In the genomic region with DNA sequence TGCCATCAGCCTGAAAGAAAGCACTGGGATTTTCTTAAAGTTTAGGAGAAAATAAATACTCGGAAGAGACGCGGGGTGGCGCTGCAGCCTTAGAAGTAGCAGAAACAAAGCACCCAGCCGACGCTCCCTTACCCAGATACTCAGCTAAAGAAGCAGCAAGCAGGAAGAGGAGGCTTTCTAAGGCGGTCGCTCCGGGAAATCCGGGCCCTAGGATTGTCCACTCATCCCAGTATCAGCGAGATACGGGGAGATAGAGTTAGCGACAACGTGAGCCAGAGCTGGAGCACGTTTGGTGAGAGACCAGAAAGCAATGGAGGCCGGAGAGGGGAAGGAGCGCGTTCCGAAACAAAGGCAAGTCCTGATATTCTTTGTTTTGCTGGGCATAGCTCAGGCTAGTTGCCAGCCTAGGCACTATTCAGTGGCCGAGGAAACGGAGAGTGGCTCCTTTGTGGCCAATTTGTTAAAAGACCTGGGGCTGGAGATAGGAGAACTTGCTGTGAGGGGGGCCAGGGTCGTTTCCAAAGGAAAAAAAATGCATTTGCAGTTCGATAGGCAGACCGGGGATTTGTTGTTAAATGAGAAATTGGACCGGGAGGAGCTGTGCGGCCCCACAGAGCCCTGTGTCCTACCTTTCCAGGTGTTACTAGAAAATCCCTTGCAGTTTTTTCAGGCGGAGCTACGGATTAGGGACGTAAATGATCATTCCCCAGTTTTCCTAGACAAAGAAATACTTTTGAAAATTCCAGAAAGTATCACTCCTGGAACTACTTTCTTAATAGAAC, we compare ENCODE assay signal across 8 cellular contexts. TPM values are rescaled to one million over a fixed set of nuclear protein-coding genes. Genes with fewer than 3 reads are reported as not detected.
DNase-seq lines count a peak whose midpoint lies in the region; ATAC-seq and TF ChIP-seq lines count a peak whose summit lies in the region.

A gene (plus strand): TSS at position 135 of the 782 bp plus-strand sequence. CDS start 176 bp downstream, at position 311.

- H3K9ac ChIP-seq in smooth muscle cell (ENCODE audit: low read depth), result peak within 1 kb of the TSS; percentile 90

- H3K4me3 ChIP-seq in Caco-2 (ENCODE audit: low read depth, low read length) (no peak within 1 kb of the TSS), WI38 (ENCODE audit: low read depth, low read length) (peak within 1 kb of the TSS; percentile 49), smooth muscle cell (peak within 1 kb of the TSS; percentile 85)

- H3K9me3 ChIP-seq in Caco-2 (no peaks in the 10 kb centered on the region; the same call in 1 of the 2 replicates), smooth muscle cell (replicated peaks; ENCODE audit: low read depth) (peaks cover 14% of the 10 kb centered on the region)

- 3% methylated on average over 29 of the region's 29 CpGs for WGBS in smooth muscle cell (ENCODE audit: low lambda C conversion rate)

- ATAC-seq in GM18519 (IDR thresholded peaks at IDR 0.05; ENCODE audit: low FRiP score, unreplicated experiment) (no peak), HG03159 (IDR thresholded peaks at IDR 0.05; ENCODE audit: unreplicated experiment) (no peak)

- no peaks in the 10 kb centered on the region for H3F3A ChIP-seq in smooth muscle cell (ENCODE audit: low read depth)

- H3K27me3 ChIP-seq in Caco-2 (replicated peaks; ENCODE audit: control insufficient read depth, insufficient read depth, low read length) (no peaks in the 10 kb centered on the region), smooth muscle cell (ENCODE audit: low read depth) (no peaks in the 10 kb centered on the region)

- peaks cover 36% of the 10 kb centered on the region for H3K79me2 ChIP-seq in smooth muscle cell (ENCODE audit: low read depth)

- no peaks in the 10 kb centered on the region for H3K27me3 Mint-ChIP-seq in Caco-2 (ENCODE audit: insufficient read depth, unreplicated experiment)

- no peaks in the 10 kb centered on the region for H3K36me3 ChIP-seq in Caco-2 (ENCODE audit: control insufficient read depth, insufficient read depth, low read length)
- H3K36me3 ChIP-seq in smooth muscle cell (ENCODE audit: low read depth), result peaks cover 24% of the 10 kb centered on the region

- no TSS peak for BruUV-seq in Caco-2 (replicated peaks; lab: Mats Ljungman, UMichigan)

- no peak within 1 kb of the TSS for H3K27ac Mint-ChIP-seq in Caco-2 (ENCODE audit: unreplicated experiment)

- POLR2A ChIA-PET in Caco-2 (lab: Charles Lee), result no interaction called here

- peak within 1 kb of the TSS; percentile 82 for H3K27ac ChIP-seq in smooth muscle cell (ENCODE audit: low read depth)

- H3K36me3 Mint-ChIP-seq in Caco-2 (ENCODE audit: insufficient read depth, unreplicated experiment), result no peaks in the 10 kb centered on the region

- H4K20me1 ChIP-seq in smooth muscle cell (ENCODE audit: low read depth), result no peaks in the 10 kb centered on the region

- CTCF ChIA-PET in Caco-2 (lab: Charles Lee), result no interaction called here

- peak within 1 kb of the TSS; percentile 88 for H3K4me2 ChIP-seq in smooth muscle cell

- no peaks in the 10 kb centered on the region for H3K4me1 Mint-ChIP-seq in Caco-2 (ENCODE audit: low read depth, unreplicated experiment)

- peaks cover 35% of the 10 kb centered on the region for H3K9me3 Mint-ChIP-seq in Caco-2 (ENCODE audit: unreplicated experiment)

- intact Hi-C loops in Caco-2 (cut with micrococcal nuclease; ENCODE audit: unreplicated experiment), result no loop called here

- peak within 1 kb of the TSS; percentile 98 for H2AFZ ChIP-seq in smooth muscle cell (ENCODE audit: low read depth)

- H3K4me3 Mint-ChIP-seq in Caco-2 (ENCODE audit: unreplicated experiment), result peak within 1 kb of the TSS; percentile 21

- no peak for DNase-seq in Caco-2
- DNase-seq in NCI-H1436 treated with DMSO at 0.1 percent for 48 hours (lab: John Stamatoyannopoulos, UW), result peak; percentile 56
- DNase-seq in hippocampal formation (lab: John Stamatoyannopoulos, UW), result peak; percentile 13 to 35
- DNase-seq in smooth muscle cell (lab: John Stamatoyannopoulos, UW; ENCODE audit: unreplicated experiment), result peak; percentile 20
- no peak for DNase-seq in NK-92 treated with Interleukin-12 subunit alpha and Interleukin-12 subunit beta, amount 100 ng/mL, for 24 hours (lab: John Stamatoyannopoulos, UW)

- H3K4me1 ChIP-seq in Caco-2, result no peaks in the 10 kb centered on the region
- H3K4me1 ChIP-seq in smooth muscle cell (ENCODE audit: low read depth), result no peaks in the 10 kb centered on the region

- TF ChIP-seq CTCF in Caco-2 (IDR thresholded peaks at IDR 0.05; ENCODE audit: insufficient read depth in 1 of 2, low read depth in 1 of 2, low read length in 1 of 2, severe bottlenecking in 1 of 2, unreplicated experiment in 1 of 2) (no peak), WI38 (IDR thresholded peaks at IDR 0.05; ENCODE audit: low read depth, low read length) (no peak), smooth muscle cell (IDR thresholded peaks at IDR 0.05; ENCODE audit: borderline replicate concordance, insufficient read depth, poor library complexity, severe bottlenecking) (peak; percentile 79)

RNA-seq across cellular contexts. Expression of the gene that starts here (rescaled TPM):
- 0.20 and 0.21 TPM in 2 replicates for total RNA-seq in Caco-2 (2022)
- 25.8 and 37.9 TPM in 2 replicates for total RNA-seq in smooth muscle cell
- 32.8 and 41.6 TPM in 2 replicates for polyA plus RNA-seq in smooth muscle cell

Comparison
In these comparisons a context has a peak if more than half of its experiments do, and no peak if none do; other contexts are left out.
1. RNA of the gene that starts here (total RNA-seq): 25.8 to 37.9 TPM in smooth muscle cell; 0.20 to 0.21 TPM in Caco-2; every median in the first group is over 10 times any median in the second.
2. DNase-seq: peak in NCI-H1436 treated with DMSO at 0.1 percent for 48 hours (single experiment), hippocampal formation (2 of 2) and smooth muscle cell (single experiment); none in Caco-2 (0 of 2) and NK-92 treated with Interleukin-12 subunit alpha and Interleukin-12 subunit beta, amount 100 ng/mL, for 24 hours (single experiment).